Comparison of ENCODE assay signal across 31 cellular contexts in the genomic region with DNA sequence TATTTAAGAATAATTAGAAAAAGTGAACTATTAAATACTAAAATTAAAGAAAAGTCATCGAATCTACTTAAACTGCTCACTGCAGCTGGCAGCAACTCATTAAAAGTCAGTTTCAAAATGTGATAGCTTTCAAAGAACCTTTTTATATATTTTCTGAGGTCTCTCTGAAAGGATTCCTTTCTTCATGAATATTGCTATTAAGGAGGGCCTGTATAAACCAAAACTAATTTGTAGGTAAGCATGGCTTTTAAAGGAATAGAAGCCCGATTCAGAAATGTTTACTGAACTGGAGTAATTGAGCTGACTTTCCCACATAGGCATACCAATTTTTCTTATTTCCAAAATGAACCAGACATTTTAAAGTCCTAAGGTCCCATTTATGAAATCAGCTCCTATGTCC. TPM values are rescaled to one million over a fixed set of nuclear protein-coding genes. Genes with fewer than 3 reads are reported as not detected.
"Had no signal": no experiment of that assay in that cellular context is flagged by ENCODE, and none has a peak within 500 bp of the region (broad histone marks: within the 10 kb centered on the region; RNA-seq: fewer than 3 reads in every experiment).

No MANE protein-coding gene starts in this region.

- H3K36me3 ChIP-seq: colonic mucosa, esophagus squamous epithelium, neural progenitor cell, stomach, tibial artery had no signal

- H3K9ac ChIP-seq: neural progenitor cell, parathyroid adenoma had no signal

- H3K27ac Mint-ChIP-seq: dendritic cell treated with granulocyte-macrophage colony-stimulating factor and Interleukin-4, amounts not matched to agents 40 ng/mL and 50 ng/mL, for 4 days; memory B cell; mesothelial cell of epicardium; naive B cell; nephron; neural progenitor cell; progenitor cell of endocrine pancreas; stimulated activated effector memory CD8-positive, alpha-beta T cell treated with anti-CD3 and anti-CD28 coated beads, Interleukin-12 subunit alpha, Interleukin-12 subunit beta, amount 100 ng/mL, for 72 hours; type B pancreatic cell had no signal

- H3K9me3 Mint-ChIP-seq: dendritic cell treated with granulocyte-macrophage colony-stimulating factor and Interleukin-4, amounts not matched to agents 40 ng/mL and 50 ng/mL, for 4 days; memory B cell; mesothelial cell of epicardium; nephron; neural progenitor cell; stimulated activated effector memory CD8-positive, alpha-beta T cell treated with anti-CD3 and anti-CD28 coated beads, Interleukin-12 subunit alpha, Interleukin-12 subunit beta, amount 100 ng/mL, for 72 hours had no signal

- H3K27me3 Mint-ChIP-seq: dendritic cell treated with granulocyte-macrophage colony-stimulating factor and Interleukin-4, amounts not matched to agents 40 ng/mL and 50 ng/mL, for 4 days had no signal

- H3K27me3 ChIP-seq: colonic mucosa, neural progenitor cell, stomach, tibial artery had no signal

- H3K4me1 Mint-ChIP-seq: memory B cell; nephron; neural progenitor cell; stimulated activated effector memory CD8-positive, alpha-beta T cell treated with anti-CD3 and anti-CD28 coated beads, Interleukin-12 subunit alpha, Interleukin-12 subunit beta, amount 100 ng/mL, for 72 hours had no signal

- H3K9me3 ChIP-seq: colonic mucosa, esophagus squamous epithelium, mucosa of descending colon, stomach, tibial artery had no signal

- H3K4me3 ChIP-seq: colonic mucosa, esophagus squamous epithelium, lung, mucosa of descending colon, neural progenitor cell, stomach, tibial artery had no signal

- H3K4me3 Mint-ChIP-seq: dendritic cell treated with granulocyte-macrophage colony-stimulating factor and Interleukin-4, amounts not matched to agents 40 ng/mL and 50 ng/mL, for 4 days; memory B cell; mesothelial cell of epicardium; naive B cell; nephron; neural progenitor cell; stimulated activated effector memory CD8-positive, alpha-beta T cell treated with anti-CD3 and anti-CD28 coated beads, Interleukin-12 subunit alpha, Interleukin-12 subunit beta, amount 100 ng/mL, for 72 hours; type B pancreatic cell had no signal

- DNase-seq: colonic mucosa; effector CD8-positive, alpha-beta T cell; erythroblast; esophagus squamous epithelium; left ventricle myocardium superior; mucosa of descending colon; naive B cell; stimulated activated CD4-positive, alpha-beta T cell treated with anti-CD3 and anti-CD28 coated beads, Interleukin-2, amount 100 ng/mL, for 24 hours; stimulated activated CD4-positive, alpha-beta T cell treated with anti-CD3 and anti-CD28 coated beads, Interleukin-4, amount 100 ng/mL, for 24 hours; stimulated activated naive CD4-positive, alpha-beta T cell treated with Interleukin-2 at 50 U/mL for 16 hours; stomach; tibial artery had no signal

- H3K36me3 Mint-ChIP-seq: memory B cell; mesothelial cell of epicardium; naive B cell; neural progenitor cell; stimulated activated effector memory CD8-positive, alpha-beta T cell treated with anti-CD3 and anti-CD28 coated beads, Interleukin-12 subunit alpha, Interleukin-12 subunit beta, amount 100 ng/mL, for 72 hours; type B pancreatic cell had no signal

- H3K4me1 ChIP-seq: colonic mucosa, neural progenitor cell, parathyroid adenoma had no signal

- H3K27ac ChIP-seq: colonic mucosa, esophagus squamous epithelium, neural progenitor cell, parathyroid adenoma, stomach had no signal

RNA-seq across cellular contexts. Expression of gene CTAGE9, which starts 55.8 kb away (rescaled TPM):
- total RNA-seq: chondrocyte, colonic mucosa, endothelial cell of umbilical vein, esophagus squamous epithelium, frontal cortex, left ventricle myocardium superior, lung, mucosa of descending colon, osteoblast, progenitor cell of endocrine pancreas, sciatic nerve, subcutaneous adipose tissue, temporal lobe, urinary bladder had no signal
- polyA plus RNA-seq: endothelial cell of umbilical vein, keratinocyte, lung, stomach, urinary bladder had no signal
